In the genomic region with DNA sequence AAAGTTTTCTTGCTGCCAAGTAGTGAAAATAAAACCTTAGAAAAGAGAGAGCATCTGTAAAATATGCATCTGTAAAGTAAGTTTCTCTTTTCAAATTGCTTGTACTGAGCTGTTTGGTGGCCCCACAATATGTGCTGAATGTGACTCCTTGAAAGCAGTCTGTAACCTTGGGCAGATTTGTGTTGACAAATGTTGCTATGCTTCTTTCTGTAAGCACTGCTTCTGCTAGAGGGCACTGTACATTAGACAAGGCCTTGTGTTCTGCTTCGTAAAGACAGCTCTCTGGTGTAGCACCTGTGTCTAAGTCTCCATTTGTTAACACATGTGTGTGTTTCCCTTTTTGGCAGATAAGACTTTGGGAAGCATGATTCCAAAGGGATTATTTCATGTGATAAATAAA, we compare ENCODE assay signal across 1 cellular context.
TF ChIP-seq lines count a peak whose summit lies in the region.

No MANE protein-coding gene starts in this region.

TF ChIP-seq in HCT116, 20 proteins besides CTCF, POLR2A, EP300 and RAD21 (continued from another document):
- TF ChIP-seq CEBPB (IDR thresholded peaks at IDR 0.05; ENCODE audit: low read depth) (no peak), SRF (IDR thresholded peaks at IDR 0.05; ENCODE audit: low read depth) (no peak), ZFX (IDR thresholded peaks at IDR 0.05) (no peak), SIN3A (IDR thresholded peaks at IDR 0.05; ENCODE audit: low read depth) (no peak), FOSL1 (IDR thresholded peaks at IDR 0.05; ENCODE audit: low read depth) (no peak), POLR2AphosphoS5 (IDR thresholded peaks at IDR 0.05; ENCODE audit: low read depth, low read length) (no peak)
